ENCODE assay signal across 17 cellular contexts in the genomic region with DNA sequence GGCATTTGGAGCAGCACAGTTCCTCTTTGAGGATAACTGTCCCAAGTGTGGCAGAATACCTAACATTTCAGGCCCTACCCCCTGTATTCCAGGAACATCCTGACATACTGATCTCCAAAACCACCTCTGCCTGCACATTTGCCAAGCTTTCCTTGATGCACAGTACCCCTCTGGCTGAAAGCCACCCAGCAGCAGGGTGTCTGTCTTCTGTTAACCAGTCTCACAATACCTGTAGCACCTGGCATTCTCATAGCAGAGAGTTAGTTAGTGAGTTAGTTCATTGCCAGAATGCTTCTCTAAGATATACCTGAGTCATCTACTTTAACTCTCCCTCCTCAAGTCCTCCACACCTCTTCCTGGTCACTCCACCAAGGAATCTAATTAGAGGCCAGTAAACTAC. TPM values are rescaled to one million over a fixed set of nuclear protein-coding genes. Genes with fewer than 3 reads are reported as not detected.
DNase-seq lines count a peak whose midpoint lies in the region; ATAC-seq and TF ChIP-seq lines count a peak whose summit lies in the region.
"Had no signal": no experiment of that assay in that cellular context is flagged by ENCODE, and none has a peak within 500 bp of the region (broad histone marks: within the 10 kb centered on the region; RNA-seq: fewer than 3 reads in every experiment).

No MANE protein-coding gene starts in this region.

- peak overlapping the region; percentile 92 for H3K27ac Mint-ChIP-seq in T-helper 2 cell treated with Interferon-gamma antibody and Interleukin-4, amounts not matched to agents 5 μg/mL and 100 μg/mL, for 36 hours
- peak overlapping the region; percentile 96 to 98 for H3K27ac Mint-ChIP-seq in effector memory CD8-positive, alpha-beta T cell

- peak overlapping the region; percentile 64 for H3K27ac ChIP-seq in right cardiac atrium (ENCODE audit: low read length)
- peak overlapping the region; percentile 88 for H3K27ac ChIP-seq in thymus (ENCODE audit: low read depth)
- H3K27ac ChIP-seq in lower lobe of right lung = no peak overlapping the region
- H3K27ac ChIP-seq: ascending aorta, pancreas had no signal

- no peak for ATAC-seq in right cardiac atrium
- ATAC-seq in left cardiac atrium = no peak
- peak; percentile 39 for ATAC-seq in effector memory CD8-positive, alpha-beta T cell (replicated peaks)
- ATAC-seq in lower lobe of right lung = no peak
- ATAC-seq: HCT116, Panc1, pancreas had no signal

- H3K4me1 Mint-ChIP-seq in T-helper 2 cell treated with Interferon-gamma antibody and Interleukin-4, amounts not matched to agents 5 μg/mL and 100 μg/mL, for 36 hours (ENCODE audit: low read depth) = peaks cover 45% of the 10 kb centered on the region
- H3K4me1 Mint-ChIP-seq in effector memory CD8-positive, alpha-beta T cell (ENCODE audit: low read depth in 2 of 2) = peaks cover 22 to 31% of the 10 kb centered on the region in 2 donors

- no peak for TF ChIP-seq CTCF in lower lobe of right lung (IDR thresholded peaks at IDR 0.05)

- H3K9me3 ChIP-seq in right cardiac atrium (ENCODE audit: control insufficient read depth, low read length) = no peaks in the 10 kb centered on the region
- H3K9me3 ChIP-seq in thymus (ENCODE audit: control insufficient read depth) = no peaks in the 10 kb centered on the region
- H3K9me3 ChIP-seq in MG63 = no peaks in the 10 kb centered on the region
- H3K9me3 ChIP-seq in lower lobe of right lung = no peaks in the 10 kb centered on the region
- H3K9me3 ChIP-seq: ascending aorta, pancreas had no signal

- peaks cover 4% of the 10 kb centered on the region for H3K36me3 Mint-ChIP-seq in T-helper 2 cell treated with Interferon-gamma antibody and Interleukin-4, amounts not matched to agents 5 μg/mL and 100 μg/mL, for 36 hours (ENCODE audit: low read depth)
- H3K36me3 Mint-ChIP-seq in effector memory CD8-positive, alpha-beta T cell (ENCODE audit: insufficient read depth) = peaks cover 16% of the 10 kb centered on the region

- H3K36me3 ChIP-seq in thymus (ENCODE audit: control insufficient read depth, insufficient read depth) = no peaks in the 10 kb centered on the region
- H3K36me3 ChIP-seq in MG63 = no peaks in the 10 kb centered on the region
- no peaks in the 10 kb centered on the region for H3K36me3 ChIP-seq in lower lobe of right lung
- H3K36me3 ChIP-seq: ascending aorta, pancreas had no signal

- H3K4me1 ChIP-seq in right cardiac atrium (ENCODE audit: control insufficient read depth, insufficient read depth, low read length) (no peaks in the 10 kb centered on the region), thymus (ENCODE audit: control insufficient read depth, insufficient read depth, low read length) (peaks cover 16% of the 10 kb centered on the region), lower lobe of right lung (no peaks in the 10 kb centered on the region)
- H3K4me1 ChIP-seq: ascending aorta, pancreas had no signal

- no peaks in the 10 kb centered on the region for H3K27me3 Mint-ChIP-seq in T-helper 2 cell treated with Interferon-gamma antibody and Interleukin-4, amounts not matched to agents 5 μg/mL and 100 μg/mL, for 36 hours (ENCODE audit: low read depth)
- no peaks in the 10 kb centered on the region for H3K27me3 Mint-ChIP-seq in effector memory CD8-positive, alpha-beta T cell

- no peaks in the 10 kb centered on the region for H3K9me3 Mint-ChIP-seq in T-helper 2 cell treated with Interferon-gamma antibody and Interleukin-4, amounts not matched to agents 5 μg/mL and 100 μg/mL, for 36 hours
- no peaks in the 10 kb centered on the region for H3K9me3 Mint-ChIP-seq in effector memory CD8-positive, alpha-beta T cell

- H3K27me3 ChIP-seq in right cardiac atrium (ENCODE audit: control insufficient read depth, insufficient read depth) = no peaks in the 10 kb centered on the region
- no peaks in the 10 kb centered on the region for H3K27me3 ChIP-seq in thymus (ENCODE audit: control insufficient read depth, insufficient read depth)
- H3K27me3 ChIP-seq in MG63 = no peaks in the 10 kb centered on the region
- no peaks in the 10 kb centered on the region for H3K27me3 ChIP-seq in lower lobe of right lung (ENCODE audit: low read depth)
- H3K27me3 ChIP-seq: ascending aorta, pancreas had no signal

- H3K4me3 ChIP-seq in right cardiac atrium (ENCODE audit: low read length) (no peak overlapping the region), thymus (ENCODE audit: low read length) (no peak overlapping the region), MG63 (no peak overlapping the region), lower lobe of right lung (no peak overlapping the region)
- H3K4me3 ChIP-seq: ascending aorta, pancreas had no signal

- peak overlapping the region; percentile 67 for H3K4me3 Mint-ChIP-seq in T-helper 2 cell treated with Interferon-gamma antibody and Interleukin-4, amounts not matched to agents 5 μg/mL and 100 μg/mL, for 36 hours
- H3K4me3 Mint-ChIP-seq in effector memory CD8-positive, alpha-beta T cell = peak overlapping the region; percentile 65 to 66

- DNase-seq in right cardiac atrium (no peak), left cardiac atrium (no peak), cerebellar cortex (ENCODE audit: low spot score) (no peak), MG63 (no peak), lower lobe of right lung (no peak)
- DNase-seq in T-helper 2 cell treated with Interferon-gamma antibody and Interleukin-4, amounts not matched to agents 5 μg/mL and 100 μg/mL, for 36 hours (ENCODE audit: low spot score) = no peak
- no peak for DNase-seq in effector memory CD8-positive, alpha-beta T cell
- DNase-seq: KBM-7; NCI-H1105; NCI-H2107; pancreas; stimulated activated CD4-positive, alpha-beta T cell treated with anti-CD3 and anti-CD28 coated beads, Interleukin-2, amount 100 ng/mL, for 48 hours; T1000 had no signal

- intact Hi-C loops in right cardiac atrium (cut with DNase I) (no loop called here), left cardiac atrium (cut with DNase I) (no loop called here), lower lobe of right lung (cut with DNase I) (no loop called here)

RNA-seq across cellular contexts. Expression of gene IL7R, which starts 46.1 kb away (rescaled TPM):
- total RNA-seq in right cardiac atrium (1 to 10 TPM in 3 of 4 donors, under 1 TPM in 1; 0.34 to 3.6 (median 1.8) TPM), left cardiac atrium (10 to 100 TPM in 1 of 2 donors, 1 to 10 TPM in 1; 4.2 to 10.3 TPM), lower lobe of right lung (168 TPM)
- polyA plus RNA-seq in right cardiac atrium (0.68 TPM), thymus (167 TPM)
- total RNA-seq in MG63 (2014; rRNA removed; shearing (Covaris generic); ENCODE audit: low replicate concordance) = 3.4 and 3.6 TPM in 2 replicates

Comparison
In these comparisons a context has a peak if more than half of its experiments do, and no peak if none do; other contexts are left out.
1. RNA of gene IL7R, which starts 46.1 kb away (total RNA-seq): 168 TPM in lower lobe of right lung (single experiment); 4.2 to 10.3 TPM in left cardiac atrium, 3.4 to 3.6 TPM in MG63 and 0.34 to 3.6 TPM in right cardiac atrium; every median in the first group is over 10 times any median in the second.